In the genomic region with DNA sequence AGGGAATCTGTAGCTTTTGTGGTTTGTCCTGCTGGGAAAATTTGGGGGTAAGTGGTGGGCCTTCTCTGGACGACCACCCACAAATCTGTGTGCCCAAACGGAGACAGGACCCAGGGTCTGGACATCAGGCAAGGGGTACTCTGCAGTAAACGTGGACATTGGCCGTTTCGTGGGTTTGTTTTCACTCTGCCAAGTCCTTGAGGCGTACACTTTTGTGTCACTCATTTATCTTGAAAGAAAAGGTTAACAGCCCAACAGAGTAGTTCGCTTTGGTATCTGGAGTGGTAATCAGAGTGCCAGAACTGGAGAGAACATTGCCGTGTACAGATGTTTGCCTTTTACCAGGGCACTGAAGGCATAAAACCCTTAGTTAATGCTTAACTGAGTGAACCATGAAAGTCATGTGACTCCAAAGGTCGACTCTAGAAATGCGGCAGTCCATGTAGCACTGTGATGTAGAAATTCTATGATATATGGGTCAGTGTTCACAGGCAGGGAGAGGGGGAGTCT, we compare ENCODE assay signal across 6 cellular contexts. TPM values are rescaled to one million over a fixed set of nuclear protein-coding genes. Genes with fewer than 3 reads are reported as not detected.
A peak's percentile ranks its signal among the peaks of the same experiment; 100 is the strongest.
DNase-seq lines count a peak whose midpoint lies in the region; ATAC-seq and TF ChIP-seq lines count a peak whose summit lies in the region.

No MANE protein-coding gene starts in this region.

- no peaks in the 10 kb centered on the region for H3K27me3 ChIP-seq in CD8-positive, alpha-beta T cell (ENCODE audit: insufficient read depth, low read length)
- H3K27me3 ChIP-seq in endocrine pancreas (ENCODE audit: control insufficient read depth, insufficient read depth, low read length) = no peaks in the 10 kb centered on the region

- H3K27me3 Mint-ChIP-seq in CD8-positive, alpha-beta T cell (ENCODE audit: low read depth) = no peaks in the 10 kb centered on the region

- H3K9me3 Mint-ChIP-seq in CD8-positive, alpha-beta T cell = no peaks in the 10 kb centered on the region

- peak overlapping the region; percentile 83 for H3K27ac Mint-ChIP-seq in CD8-positive, alpha-beta T cell

- POLR2A ChIA-PET in CD8-positive, alpha-beta T cell (lab: Charles Lee) = interaction anchor here (1.0 to 1.5 kb wide), 2 partner anchors 58 to 329 kb away, joined by 3 to 4 read pairs; a partner anchor contains a TSS

- H3K4me3 Mint-ChIP-seq in CD8-positive, alpha-beta T cell = peak overlapping the region; percentile 91

- TF ChIP-seq CTCF in CD8-positive, alpha-beta T cell (IDR thresholded peaks at IDR 0.05) = no peak

- H3K9me3 ChIP-seq in CD8-positive, alpha-beta T cell (ENCODE audit: low read length) = no peaks in the 10 kb centered on the region
- H3K9me3 ChIP-seq in endocrine pancreas (ENCODE audit: control insufficient read depth, low read length) = no peaks in the 10 kb centered on the region

- no peak for DNase-seq in CD8-positive, alpha-beta T cell
- DNase-seq in renal cortical epithelial cell (ENCODE audit: low read depth) = peak; percentile 94

- CTCF ChIA-PET in CD8-positive, alpha-beta T cell (lab: Charles Lee) = no interaction called here

- no peak for TF ChIP-seq RAD21 in Ishikawa (IDR thresholded peaks at IDR 0.05; ENCODE audit: low read depth)

- no peaks in the 10 kb centered on the region for H3K36me3 ChIP-seq in CD8-positive, alpha-beta T cell (ENCODE audit: insufficient read depth, low read length)
- H3K36me3 ChIP-seq in endocrine pancreas (ENCODE audit: control insufficient read depth, insufficient read depth, low read length) = no peaks in the 10 kb centered on the region

- H3K9ac ChIP-seq in endocrine pancreas (ENCODE audit: control insufficient read depth, insufficient read depth, low read length) = peak overlapping the region; percentile 92

- ATAC-seq in CD8-positive, alpha-beta T cell = no peak
- ATAC-seq in GM21367 (IDR thresholded peaks at IDR 0.05; ENCODE audit: unreplicated experiment) (no peak), HG02852 (IDR thresholded peaks at IDR 0.05; ENCODE audit: unreplicated experiment) (no peak)

- intact Hi-C loops in CD8-positive, alpha-beta T cell (cut with DNase I, micrococcal nuclease) = loop anchor here (1.0 to 5.0 kb wide), 6 partner anchors 42 to 277 kb away; a partner anchor contains a TSS

- H3K27ac ChIP-seq in CD8-positive, alpha-beta T cell (ENCODE audit: low read depth, low read length) = peak overlapping the region; percentile 76

- H3K4me3 ChIP-seq in CD8-positive, alpha-beta T cell (ENCODE audit: low read depth, low read length) = peak overlapping the region; percentile 71
- H3K4me3 ChIP-seq in endocrine pancreas (ENCODE audit: control insufficient read depth, insufficient read depth, low read length) = peak overlapping the region; percentile 72

- TF ChIP-seq EP300 in Ishikawa (IDR thresholded peaks at IDR 0.05; ENCODE audit: borderline replicate concordance) = no peak

- peaks cover 56% of the 10 kb centered on the region for H3K4me1 Mint-ChIP-seq in CD8-positive, alpha-beta T cell (ENCODE audit: low read depth)

- H3K36me3 Mint-ChIP-seq in CD8-positive, alpha-beta T cell = peaks cover 2% of the 10 kb centered on the region

- peaks cover 42% of the 10 kb centered on the region for H3K4me1 ChIP-seq in CD8-positive, alpha-beta T cell (ENCODE audit: insufficient read depth, low read length)
- H3K4me1 ChIP-seq in endocrine pancreas (ENCODE audit: control insufficient read depth, insufficient read depth, low read length) = peaks cover 16% of the 10 kb centered on the region

TF ChIP-seq in Ishikawa, 13 proteins besides CTCF, POLR2A, EP300 and RAD21:
- TF ChIP-seq, protein P1, sequence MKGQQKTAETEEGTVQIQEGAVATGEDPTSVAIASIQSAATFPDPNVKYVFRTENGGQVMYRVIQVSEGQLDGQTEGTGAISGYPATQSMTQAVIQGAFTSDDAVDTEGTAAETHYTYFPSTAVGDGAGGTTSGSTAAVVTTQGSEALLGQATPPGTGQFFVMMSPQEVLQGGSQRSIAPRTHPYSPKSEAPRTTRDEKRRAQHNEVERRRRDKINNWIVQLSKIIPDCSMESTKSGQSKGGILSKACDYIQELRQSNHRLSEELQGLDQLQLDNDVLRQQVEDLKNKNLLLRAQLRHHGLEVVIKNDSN (IDR thresholded peaks at IDR 0.05) = peak; percentile 20; the same call in 1 of the 2 replicates
- no peak for TF ChIP-seq NFIC (IDR thresholded peaks at IDR 0.05)
- no peak for TF ChIP-seq ZBTB7A (IDR thresholded peaks at IDR 0.05; ENCODE audit: low read depth)

RNA-seq across cellular contexts. Expression of a gene that starts 15.4 kb away (rescaled TPM):
- total RNA-seq in CD8-positive, alpha-beta T cell = 10 to 100 TPM; 45.4 to 48.0 TPM
- total RNA-seq in renal cortical epithelial cell = 6.4 and 34.9 TPM in 2 replicates

RNA-seq across cellular contexts. Expression of a gene that starts 15.6 kb away (rescaled TPM):
- 1 to 10 TPM; 4.5 to 4.6 TPM for total RNA-seq in CD8-positive, alpha-beta T cell
- 3.0 and 3.3 TPM in 2 replicates for total RNA-seq in renal cortical epithelial cell

RNA-seq across cellular contexts. Expression of a gene that starts 36.4 kb away (rescaled TPM):
- total RNA-seq in CD8-positive, alpha-beta T cell = not detected
- not detected in 2 replicates for total RNA-seq in renal cortical epithelial cell

RNA-seq across cellular contexts. Expression of a gene that starts 41.9 kb away (rescaled TPM):
- 1 to 10 TPM; 5.6 to 6.0 TPM for total RNA-seq in CD8-positive, alpha-beta T cell
- total RNA-seq in renal cortical epithelial cell = 10.1 and 49.9 TPM in 2 replicates

RNA-seq across cellular contexts. Expression of a gene that starts 57.9 kb away (rescaled TPM):
- 1 to 10 TPM; 4.5 to 6.4 TPM for total RNA-seq in CD8-positive, alpha-beta T cell
- total RNA-seq in renal cortical epithelial cell = 2.8 and 7.0 TPM in 2 replicates
